17 cellular contexts compared by ENCODE assay signal in the genomic region with DNA sequence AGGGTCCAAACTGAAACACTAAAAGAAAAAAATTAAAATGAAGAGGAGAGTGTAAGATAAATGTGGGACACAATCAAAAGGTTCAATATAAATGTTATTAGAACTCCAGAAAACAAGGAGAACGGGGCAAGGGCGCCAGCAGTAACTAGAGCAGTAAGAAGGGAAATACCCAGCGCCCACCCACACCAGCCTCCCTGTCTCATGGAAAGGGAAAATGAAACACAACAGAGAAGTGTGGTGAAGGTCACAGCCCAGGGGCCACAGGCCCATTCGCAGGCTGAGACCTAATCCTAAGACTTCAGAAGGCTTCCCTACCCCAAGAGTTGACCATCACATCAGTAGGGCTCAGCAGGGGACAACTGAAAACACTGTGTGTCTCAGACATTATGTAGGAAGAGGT. TPM values are rescaled to one million over a fixed set of nuclear protein-coding genes. Genes with fewer than 3 reads are reported as not detected.
DNase-seq lines count a peak whose midpoint lies in the region; ATAC-seq and TF ChIP-seq lines count a peak whose summit lies in the region.
"Had no signal": no experiment of that assay in that cellular context is flagged by ENCODE, and none has a peak within 500 bp of the region (broad histone marks: within the 10 kb centered on the region; RNA-seq: fewer than 3 reads in every experiment).

No MANE protein-coding gene starts in this region.

- 94% methylated on average over 4 of the region's 4 CpGs for WGBS in prostate gland

- H3K4me3 Mint-ChIP-seq in activated CD4-positive, alpha-beta memory T cell treated with anti-CD3 and anti-CD28 coated beads for 36 hours = no peak overlapping the region
- H3K4me3 Mint-ChIP-seq in activated CD4-positive, alpha-beta memory T cell treated with anti-CD3 and anti-CD28 coated beads, Interleukin-2, amount 10 ng/mL, durations not matched to agents 7 days and 5 days = no peak overlapping the region
- no peak overlapping the region for H3K4me3 Mint-ChIP-seq in central memory CD8-positive, alpha-beta T cell
- H3K4me3 Mint-ChIP-seq in stimulated activated naive B cell treated with anti-CD40 and anti-IgM and Interleukin-4, amounts not matched to agents 10 μg/mL and 1 μg/mL and 100 μg/mL, for 72 hours = no peak overlapping the region

- CTCF ChIA-PET in activated CD4-positive, alpha-beta memory T cell treated with anti-CD3 and anti-CD28 coated beads for 36 hours (lab: Charles Lee) = no interaction called here
- CTCF ChIA-PET in activated CD4-positive, alpha-beta memory T cell treated with anti-CD3 and anti-CD28 coated beads, Interleukin-2, amount 10 ng/mL, durations not matched to agents 7 days and 5 days (lab: Charles Lee) = no interaction called here
- CTCF ChIA-PET in GM10248 (lab: Yijun Ruan, JAX) = no interaction called here

- H3K4me1 Mint-ChIP-seq in activated CD4-positive, alpha-beta memory T cell treated with anti-CD3 and anti-CD28 coated beads for 36 hours (ENCODE audit: low read depth) = no peaks in the 10 kb centered on the region
- no peaks in the 10 kb centered on the region for H3K4me1 Mint-ChIP-seq in activated CD4-positive, alpha-beta memory T cell treated with anti-CD3 and anti-CD28 coated beads, Interleukin-2, amount 10 ng/mL, durations not matched to agents 7 days and 5 days
- H3K4me1 Mint-ChIP-seq in central memory CD8-positive, alpha-beta T cell = no peaks in the 10 kb centered on the region
- H3K4me1 Mint-ChIP-seq in stimulated activated naive B cell treated with anti-CD40 and anti-IgM and Interleukin-4, amounts not matched to agents 10 μg/mL and 1 μg/mL and 100 μg/mL, for 72 hours = peaks cover 4 to 10% of the 10 kb centered on the region in 2 donors

- H3K27me3 ChIP-seq in prostate gland (replicated peaks; ENCODE audit: insufficient read depth) = no peaks in the 10 kb centered on the region
- H3K27me3 ChIP-seq: BLaER1 treated with 17β-estradiol and CSF1 and Interleukin-3, amounts not matched to agents 10 nM and 100 nM had no signal

- H3K27ac ChIP-seq in prostate gland = no peak overlapping the region
- H3K27ac ChIP-seq: BLaER1 treated with 17β-estradiol and CSF1 and Interleukin-3, amounts not matched to agents 10 nM and 100 nM had no signal

- no peaks in the 10 kb centered on the region for H3K9me3 ChIP-seq in prostate gland

- H3K27ac Mint-ChIP-seq in activated CD4-positive, alpha-beta memory T cell treated with anti-CD3 and anti-CD28 coated beads for 36 hours = no peak overlapping the region
- no peak overlapping the region for H3K27ac Mint-ChIP-seq in activated CD4-positive, alpha-beta memory T cell treated with anti-CD3 and anti-CD28 coated beads, Interleukin-2, amount 10 ng/mL, durations not matched to agents 7 days and 5 days
- peak overlapping the region; percentile 58 for H3K27ac Mint-ChIP-seq in central memory CD8-positive, alpha-beta T cell (ENCODE audit: low read depth)
- H3K27ac Mint-ChIP-seq in stimulated activated naive B cell treated with anti-CD40 and anti-IgM and Interleukin-4, amounts not matched to agents 10 μg/mL and 1 μg/mL and 100 μg/mL, for 72 hours = peak overlapping the region; percentile 75

- H3K36me3 Mint-ChIP-seq in activated CD4-positive, alpha-beta memory T cell treated with anti-CD3 and anti-CD28 coated beads for 36 hours = no peaks in the 10 kb centered on the region
- H3K36me3 Mint-ChIP-seq in activated CD4-positive, alpha-beta memory T cell treated with anti-CD3 and anti-CD28 coated beads, Interleukin-2, amount 10 ng/mL, durations not matched to agents 7 days and 5 days (ENCODE audit: low read depth) = no peaks in the 10 kb centered on the region
- H3K36me3 Mint-ChIP-seq in central memory CD8-positive, alpha-beta T cell (ENCODE audit: insufficient read depth) = no peaks in the 10 kb centered on the region
- H3K36me3 Mint-ChIP-seq in stimulated activated naive B cell treated with anti-CD40 and anti-IgM and Interleukin-4, amounts not matched to agents 10 μg/mL and 1 μg/mL and 100 μg/mL, for 72 hours = no peaks in the 10 kb centered on the region

- peaks cover 3% of the 10 kb centered on the region for H3K27me3 Mint-ChIP-seq in activated CD4-positive, alpha-beta memory T cell treated with anti-CD3 and anti-CD28 coated beads for 36 hours
- H3K27me3 Mint-ChIP-seq in activated CD4-positive, alpha-beta memory T cell treated with anti-CD3 and anti-CD28 coated beads, Interleukin-2, amount 10 ng/mL, durations not matched to agents 7 days and 5 days = no peaks in the 10 kb centered on the region
- H3K27me3 Mint-ChIP-seq in central memory CD8-positive, alpha-beta T cell = peaks cover 36% of the 10 kb centered on the region
- peaks cover 11 to 23% of the 10 kb centered on the region in 2 donors for H3K27me3 Mint-ChIP-seq in stimulated activated naive B cell treated with anti-CD40 and anti-IgM and Interleukin-4, amounts not matched to agents 10 μg/mL and 1 μg/mL and 100 μg/mL, for 72 hours

- no peaks in the 10 kb centered on the region for H3K36me3 ChIP-seq in prostate gland
- H3K36me3 ChIP-seq: BLaER1 treated with 17β-estradiol and CSF1 and Interleukin-3, amounts not matched to agents 10 nM and 100 nM had no signal

- H3K4me3 ChIP-seq in prostate gland = no peak overlapping the region
- H3K4me3 ChIP-seq: BLaER1 treated with 17β-estradiol and CSF1 and Interleukin-3, amounts not matched to agents 10 nM and 100 nM had no signal

- no peak for ATAC-seq in central memory CD8-positive, alpha-beta T cell (replicated peaks; ENCODE audit: extremely low read depth, poor library complexity, severe bottlenecking)
- ATAC-seq in stimulated activated naive B cell treated with anti-CD40 and anti-IgM and Interleukin-4, amounts not matched to agents 10 μg/mL and 1 μg/mL and 100 μg/mL, for 72 hours (replicated peaks) = peak; percentile 86 to 94
- ATAC-seq in HG03139 (IDR thresholded peaks at IDR 0.05; ENCODE audit: unreplicated experiment) = no peak

- no peaks in the 10 kb centered on the region for H3K4me1 ChIP-seq in prostate gland (replicated peaks)

- peak; percentile 21 for DNase-seq in activated CD4-positive, alpha-beta memory T cell treated with anti-CD3 and anti-CD28 coated beads for 36 hours
- DNase-seq in activated CD4-positive, alpha-beta memory T cell treated with anti-CD3 and anti-CD28 coated beads, Interleukin-2, amount 10 ng/mL, durations not matched to agents 7 days and 5 days = no peak
- DNase-seq in GM10248 (ENCODE audit: extremely low spot score) (peak; percentile 26), prostate gland (ENCODE audit: low spot score) (no peak)
- no peak for DNase-seq in central memory CD8-positive, alpha-beta T cell (ENCODE audit: low spot score in 2 of 2)
- peak; percentile 9 for DNase-seq in stimulated activated naive B cell treated with anti-CD40 and anti-IgM and Interleukin-4, amounts not matched to agents 10 μg/mL and 1 μg/mL and 100 μg/mL, for 72 hours
- DNase-seq: DND-41, GOT3, KBM-7, NCI-H1436 treated with DMSO at 0.1 percent for 48 hours, NCI-H2029 treated with DMSO at 0.1 percent for 48 hours, NCI-H2171 treated with DMSO at 0.1 percent for 48 hours, NCI-H446 treated with DMSO at 0.1 percent for 48 hours, NCI-H748 treated with DMSO at 0.1 percent for 48 hours, RPMI8226 had no signal

- intact Hi-C loops in activated CD4-positive, alpha-beta memory T cell treated with anti-CD3 and anti-CD28 coated beads for 36 hours (cut with micrococcal nuclease) = no loop called here
- intact Hi-C loops in prostate gland (cut with DNase I) = no loop called here

- POLR2A ChIA-PET in activated CD4-positive, alpha-beta memory T cell treated with anti-CD3 and anti-CD28 coated beads for 36 hours (lab: Charles Lee) = no interaction called here
- POLR2A ChIA-PET in activated CD4-positive, alpha-beta memory T cell treated with anti-CD3 and anti-CD28 coated beads, Interleukin-2, amount 10 ng/mL, durations not matched to agents 7 days and 5 days (lab: Charles Lee) = no interaction called here
- POLR2A ChIA-PET in GM10248 (lab: Yijun Ruan, JAX) = no interaction called here

- no peak for TF ChIP-seq CTCF in GM10248 (IDR thresholded peaks at IDR 0.05; ENCODE audit: control extremely low read depth, extremely low read depth, low read depth, missing control alignments)
- TF ChIP-seq CTCF in prostate gland (IDR thresholded peaks at IDR 0.05) = no peak

- no peaks in the 10 kb centered on the region for H3K9me3 Mint-ChIP-seq in activated CD4-positive, alpha-beta memory T cell treated with anti-CD3 and anti-CD28 coated beads for 36 hours
- peaks cover 7% of the 10 kb centered on the region for H3K9me3 Mint-ChIP-seq in activated CD4-positive, alpha-beta memory T cell treated with anti-CD3 and anti-CD28 coated beads, Interleukin-2, amount 10 ng/mL, durations not matched to agents 7 days and 5 days
- H3K9me3 Mint-ChIP-seq in central memory CD8-positive, alpha-beta T cell = no peaks in the 10 kb centered on the region
- no peaks in the 10 kb centered on the region for H3K9me3 Mint-ChIP-seq in stimulated activated naive B cell treated with anti-CD40 and anti-IgM and Interleukin-4, amounts not matched to agents 10 μg/mL and 1 μg/mL and 100 μg/mL, for 72 hours

- no peak for TF ChIP-seq POLR2A in prostate gland (IDR thresholded peaks at IDR 0.05)

RNA-seq across cellular contexts. Expression of gene CLK4, which starts 45.8 kb away (rescaled TPM):
- total RNA-seq in activated CD4-positive, alpha-beta memory T cell treated with anti-CD3 and anti-CD28 coated beads for 36 hours = 10 to 100 TPM; 25.1 to 26.0 TPM
- total RNA-seq in activated CD4-positive, alpha-beta memory T cell treated with anti-CD3 and anti-CD28 coated beads, Interleukin-2, amount 10 ng/mL, durations not matched to agents 7 days and 5 days = 10 to 100 TPM; 29.5 to 32.0 TPM
- total RNA-seq in prostate gland = 10 to 100 TPM; 26.7 to 39.0 TPM

RNA-seq across cellular contexts. Expression of gene ZNF354A, which starts 57.8 kb away (rescaled TPM):
- total RNA-seq in activated CD4-positive, alpha-beta memory T cell treated with anti-CD3 and anti-CD28 coated beads for 36 hours = 10 to 100 TPM; 10.0 to 10.1 TPM
- 1 to 10 TPM; 7.4 to 9.4 TPM for total RNA-seq in activated CD4-positive, alpha-beta memory T cell treated with anti-CD3 and anti-CD28 coated beads, Interleukin-2, amount 10 ng/mL, durations not matched to agents 7 days and 5 days
- total RNA-seq in prostate gland = 1 to 10 TPM; 9.4 to 9.7 TPM

Comparison
In these comparisons a context has a peak if more than half of its experiments do, and no peak if none do; other contexts are left out.
1. DNase-seq: peak in activated CD4-positive, alpha-beta memory T cell treated with anti-CD3 and anti-CD28 coated beads for 36 hours (single experiment), GM10248 (single experiment) and stimulated activated naive B cell treated with anti-CD40 and anti-IgM and Interleukin-4, amounts not matched to agents 10 μg/mL and 1 μg/mL and 100 μg/mL, for 72 hours (single experiment); none in activated CD4-positive, alpha-beta memory T cell treated with anti-CD3 and anti-CD28 coated beads, Interleukin-2, amount 10 ng/mL, durations not matched to agents 7 days and 5 days (single experiment), central memory CD8-positive, alpha-beta T cell (0 of 2) and prostate gland (single experiment).
2. H3K27ac Mint-ChIP-seq: peak in central memory CD8-positive, alpha-beta T cell (single experiment) and stimulated activated naive B cell treated with anti-CD40 and anti-IgM and Interleukin-4, amounts not matched to agents 10 μg/mL and 1 μg/mL and 100 μg/mL, for 72 hours (single experiment); none in activated CD4-positive, alpha-beta memory T cell treated with anti-CD3 and anti-CD28 coated beads for 36 hours (single experiment) and activated CD4-positive, alpha-beta memory T cell treated with anti-CD3 and anti-CD28 coated beads, Interleukin-2, amount 10 ng/mL, durations not matched to agents 7 days and 5 days (single experiment).
3. ATAC-seq: peak in stimulated activated naive B cell treated with anti-CD40 and anti-IgM and Interleukin-4, amounts not matched to agents 10 μg/mL and 1 μg/mL and 100 μg/mL, for 72 hours (2 of 2); none in central memory CD8-positive, alpha-beta T cell (single experiment) and HG03139 (single experiment).